In genomic region chr17:34302626-34303025, GRCh38 we compare ENCODE assay signal across 34 cellular contexts. TPM values are rescaled to one million over a fixed set of nuclear protein-coding genes. Genes with fewer than 3 reads are reported as not detected.
"Had no signal": no experiment of that assay in that cellular context is flagged by ENCODE, and none has a peak within 500 bp of the region (broad histone marks: within the 10 kb centered on the region; RNA-seq: fewer than 3 reads in every experiment).

No MANE protein-coding gene starts in this region.

- H3K9me3 Mint-ChIP-seq: activated CD4-positive, alpha-beta memory T cell treated with anti-CD3 and anti-CD28 coated beads for 36 hours; activated naive CD4-positive, alpha-beta T cell treated with anti-CD3 and anti-CD28 coated beads for 36 hours; activated T-cell treated with anti-CD3 and anti-CD28 coated beads, Interleukin-2, amount 50 U/mL, for 4 hours; T-helper 2 cell treated with Interferon-gamma antibody and Interleukin-4, amounts not matched to agents 5 μg/mL and 100 μg/mL, for 36 hours; WTC11 had no signal

- H3K4me3 ChIP-seq: Peyer's patch, SJSA1 had no signal

- H3K27ac Mint-ChIP-seq: activated CD4-positive, alpha-beta memory T cell treated with anti-CD3 and anti-CD28 coated beads for 36 hours; activated CD4-positive, alpha-beta T cell treated with anti-CD3 and anti-CD28 coated beads for 36 hours; activated naive CD4-positive, alpha-beta T cell treated with anti-CD3 and anti-CD28 coated beads for 36 hours; activated naive CD4-positive, alpha-beta T cell treated with anti-CD3 and anti-CD28 coated beads, Interleukin-2, amount 50 U/mL, for 72 hours; activated T-helper 1 cell treated with anti-CD3 and anti-CD28 coated beads, Interleukin-12 subunit alpha, Interleukin-12 subunit beta, Interleukin-2, Interleukin-4 antibody, amounts not matched to agents 30 ng/mL and 10 ng/mL and 1 ng/mL, durations not matched to agents 14 hours and 24 hours and 36 hours; T-helper 2 cell treated with Interferon-gamma antibody and Interleukin-4, amounts not matched to agents 5 μg/mL and 100 μg/mL, for 36 hours; WTC11 had no signal

- DNase-seq: activated CD4-positive, alpha-beta memory T cell treated with anti-CD3 and anti-CD28 coated beads for 36 hours; activated CD4-positive, alpha-beta T cell treated with anti-CD3 and anti-CD28 coated beads for 36 hours; activated CD4-positive, alpha-beta T cell treated with anti-CD3 and anti-CD28 coated beads, Interleukin-2, amount 50 U/mL, for 1 hour; activated CD8-positive, alpha-beta memory T cell treated with anti-CD3 and anti-CD28 coated beads, Interleukin-2, amount 50 U/mL, for 4 hours; activated gamma-delta T cell treated with Interleukin-2 at 50 U/mL for 16 hours; activated naive CD4-positive, alpha-beta T cell treated with anti-CD3 and anti-CD28 coated beads for 36 hours; activated T-cell treated with anti-CD3 and anti-CD28 coated beads for 4 hours; activated T-cell treated with anti-CD3 and anti-CD28 coated beads, Interleukin-2, amount 50 U/mL, for 4 hours; anterior cingulate cortex; brain microvascular endothelial cell; central memory CD4-positive, alpha-beta T cell; NCI-H1092 treated with DMSO at 0.1 percent for 48 hours; NCI-H1417; NCI-H146; NCI-H187; NCI-H2029 treated with DMSO at 0.1 percent for 48 hours; NCI-H2107; NCI-H2171; NCI-H510A treated with DMSO at 0.1 percent for 48 hours; NCI-H69; PC-3; Peyer's patch; RPMI8226; SHP77 treated with DMSO at 0.1 percent for 48 hours; SK-N-SH had no signal

- H3K4me3 Mint-ChIP-seq: activated CD4-positive, alpha-beta memory T cell treated with anti-CD3 and anti-CD28 coated beads for 36 hours; activated CD4-positive, alpha-beta T cell treated with anti-CD3 and anti-CD28 coated beads for 36 hours; activated naive CD4-positive, alpha-beta T cell treated with anti-CD3 and anti-CD28 coated beads for 36 hours; activated T-cell treated with anti-CD3 and anti-CD28 coated beads, Interleukin-2, amount 50 U/mL, for 4 hours; activated T-helper 1 cell treated with anti-CD3 and anti-CD28 coated beads, Interleukin-12 subunit alpha, Interleukin-12 subunit beta, Interleukin-2, Interleukin-4 antibody, amounts not matched to agents 30 ng/mL and 10 ng/mL and 1 ng/mL, durations not matched to agents 14 hours and 24 hours and 36 hours; T-helper 1 cell treated with Interleukin-12 subunit alpha and Interleukin-12 subunit beta and Interleukin-4 antibody, amounts not matched to agents 30 μg/mL and 1 μg/mL, for 36 hours; T-helper 2 cell treated with Interferon-gamma antibody and Interleukin-4, amounts not matched to agents 5 μg/mL and 100 μg/mL, for 36 hours; WTC11 had no signal

- ATAC-seq: activated CD4-positive, alpha-beta T cell treated with anti-CD3 and anti-CD28 coated beads for 36 hours; activated CD4-positive, CD25-positive, alpha-beta regulatory T cell treated with anti-CD3 and anti-CD28 coated beads, Interleukin-2, amount 50 U/mL, for 24 hours; activated naive CD4-positive, alpha-beta T cell treated with anti-CD3 and anti-CD28 coated beads, Interleukin-2, amount 50 U/mL, for 72 hours; activated T-cell treated with anti-CD3 and anti-CD28 coated beads, Interleukin-2, amount 50 U/mL, for 4 hours; PC-3; WTC11 had no signal

- H3K36me3 Mint-ChIP-seq: activated CD4-positive, alpha-beta memory T cell treated with anti-CD3 and anti-CD28 coated beads for 36 hours; WTC11 had no signal

- H3K27ac ChIP-seq: brain microvascular endothelial cell, Peyer's patch, SJSA1 had no signal

RNA-seq across cellular contexts. Expression of gene CCL8, which starts 16.6 kb away (rescaled TPM):
- total RNA-seq: activated CD4-positive, alpha-beta memory T cell treated with anti-CD3 and anti-CD28 coated beads for 36 hours; activated CD4-positive, alpha-beta T cell treated with anti-CD3 and anti-CD28 coated beads for 36 hours; activated naive CD4-positive, alpha-beta T cell treated with anti-CD3 and anti-CD28 coated beads for 36 hours; activated naive CD4-positive, alpha-beta T cell treated with anti-CD3 and anti-CD28 coated beads, Interleukin-2, amount 50 U/mL, for 72 hours; activated T-cell treated with anti-CD3 and anti-CD28 coated beads, Interleukin-2, amount 50 U/mL, for 4 hours; activated T-helper 1 cell treated with anti-CD3 and anti-CD28 coated beads, Interleukin-12 subunit alpha, Interleukin-12 subunit beta, Interleukin-2, Interleukin-4 antibody, amounts not matched to agents 30 ng/mL and 10 ng/mL and 1 ng/mL, durations not matched to agents 14 hours and 24 hours and 36 hours; PC-3; SJSA1; WTC11 had no signal

RNA-seq across cellular contexts. Expression of gene CCL11, which starts 17.1 kb away (rescaled TPM):
- total RNA-seq: activated CD4-positive, alpha-beta memory T cell treated with anti-CD3 and anti-CD28 coated beads for 36 hours; activated CD4-positive, alpha-beta T cell treated with anti-CD3 and anti-CD28 coated beads for 36 hours; activated naive CD4-positive, alpha-beta T cell treated with anti-CD3 and anti-CD28 coated beads for 36 hours; activated naive CD4-positive, alpha-beta T cell treated with anti-CD3 and anti-CD28 coated beads, Interleukin-2, amount 50 U/mL, for 72 hours; activated T-cell treated with anti-CD3 and anti-CD28 coated beads, Interleukin-2, amount 50 U/mL, for 4 hours; activated T-helper 1 cell treated with anti-CD3 and anti-CD28 coated beads, Interleukin-12 subunit alpha, Interleukin-12 subunit beta, Interleukin-2, Interleukin-4 antibody, amounts not matched to agents 30 ng/mL and 10 ng/mL and 1 ng/mL, durations not matched to agents 14 hours and 24 hours and 36 hours; cerebellum; M059J; PC-3; SJSA1; WTC11 had no signal

RNA-seq across cellular contexts. Expression of gene CCL7, which starts 32.6 kb away (rescaled TPM):
- total RNA-seq: activated CD4-positive, alpha-beta memory T cell treated with anti-CD3 and anti-CD28 coated beads for 36 hours; activated CD4-positive, alpha-beta T cell treated with anti-CD3 and anti-CD28 coated beads for 36 hours; activated naive CD4-positive, alpha-beta T cell treated with anti-CD3 and anti-CD28 coated beads for 36 hours; activated naive CD4-positive, alpha-beta T cell treated with anti-CD3 and anti-CD28 coated beads, Interleukin-2, amount 50 U/mL, for 72 hours; activated T-cell treated with anti-CD3 and anti-CD28 coated beads, Interleukin-2, amount 50 U/mL, for 4 hours; activated T-helper 1 cell treated with anti-CD3 and anti-CD28 coated beads, Interleukin-12 subunit alpha, Interleukin-12 subunit beta, Interleukin-2, Interleukin-4 antibody, amounts not matched to agents 30 ng/mL and 10 ng/mL and 1 ng/mL, durations not matched to agents 14 hours and 24 hours and 36 hours; cerebellum; PC-3; Peyer's patch; SJSA1; WTC11 had no signal

RNA-seq across cellular contexts. Expression of gene CCL2, which starts 47.5 kb away (rescaled TPM):
- total RNA-seq: activated CD4-positive, alpha-beta memory T cell treated with anti-CD3 and anti-CD28 coated beads for 36 hours; activated CD4-positive, alpha-beta T cell treated with anti-CD3 and anti-CD28 coated beads for 36 hours; activated naive CD4-positive, alpha-beta T cell treated with anti-CD3 and anti-CD28 coated beads for 36 hours; activated naive CD4-positive, alpha-beta T cell treated with anti-CD3 and anti-CD28 coated beads, Interleukin-2, amount 50 U/mL, for 72 hours; PC-3 had no signal

RNA-seq across cellular contexts. Expression of gene CCL13, which starts 53.7 kb away (rescaled TPM):
- total RNA-seq: activated CD4-positive, alpha-beta memory T cell treated with anti-CD3 and anti-CD28 coated beads for 36 hours; activated CD4-positive, alpha-beta T cell treated with anti-CD3 and anti-CD28 coated beads for 36 hours; activated naive CD4-positive, alpha-beta T cell treated with anti-CD3 and anti-CD28 coated beads for 36 hours; activated naive CD4-positive, alpha-beta T cell treated with anti-CD3 and anti-CD28 coated beads, Interleukin-2, amount 50 U/mL, for 72 hours; activated T-cell treated with anti-CD3 and anti-CD28 coated beads, Interleukin-2, amount 50 U/mL, for 4 hours; activated T-helper 1 cell treated with anti-CD3 and anti-CD28 coated beads, Interleukin-12 subunit alpha, Interleukin-12 subunit beta, Interleukin-2, Interleukin-4 antibody, amounts not matched to agents 30 ng/mL and 10 ng/mL and 1 ng/mL, durations not matched to agents 14 hours and 24 hours and 36 hours; M059J; PC-3; SJSA1; WTC11 had no signal
